In genomic region chr11:789951-790350, GRCh38 we compare ENCODE assay signal across 8 cellular contexts. TPM values are rescaled to one million over a fixed set of nuclear protein-coding genes. Genes with fewer than 3 reads are reported as not detected.
A peak's percentile ranks its signal among the peaks of the same experiment; 100 is the strongest.
DNase-seq lines count a peak whose midpoint lies in the region; ATAC-seq and TF ChIP-seq lines count a peak whose summit lies in the region.

CEND1 (minus strand) TSS chr11:790090; CDS start chr11:788576, 1,514 bp downstream.

- H3K27ac ChIP-seq in HUES6 (ENCODE audit: low read depth, low read length), result no peak within 1 kb of the TSS

- no peak within 1 kb of the TSS for H3K9ac ChIP-seq in HUES6 (ENCODE audit: low read length)

- no peaks in the 10 kb centered on the region for H3K27me3 ChIP-seq in BJ (ENCODE audit: control insufficient read depth, insufficient read depth, low read length)
- peaks cover 4% of the 10 kb centered on the region; the same call in 1 of the 2 replicates for H3K27me3 ChIP-seq in HUES6 (ENCODE audit: control insufficient read depth, insufficient read depth, low read length)

- peaks cover 2% of the 10 kb centered on the region for H3K36me3 ChIP-seq in BJ (ENCODE audit: control insufficient read depth, insufficient read depth, low read length)
- H3K36me3 ChIP-seq in HUES6 (ENCODE audit: control insufficient read depth, insufficient read depth, low read length), result peaks cover 12% of the 10 kb centered on the region; the same call in 1 of the 2 replicates

- POLR2A ChIA-PET in BJ (lab: Charles Lee), result no interaction called here

- no peak for DNase-seq in BJ (ENCODE audit: low read depth)
- peak; percentile 73 to 80 for DNase-seq in activated T-cell treated with anti-CD3 and anti-CD28 coated beads, Interleukin-2, amount 50 U/mL, for 48 hours
- DNase-seq in inferior parietal cortex (ENCODE audit: extremely low spot score), result peak; percentile 74
- DNase-seq in DMS79 treated with DMSO at 0.1 percent for 48 hours (lab: John Stamatoyannopoulos, UW), result no peak
- DNase-seq in GM19238 (ENCODE audit: insufficient read length, low spot score), result no peak
- DNase-seq in NCI-H2029 (lab: John Stamatoyannopoulos, UW), result no peak

- H3K4me3 ChIP-seq in BJ (ENCODE audit: low read depth, low read length) (peak within 1 kb of the TSS; percentile 23), HUES6 (ENCODE audit: low read depth, low read length) (peak within 1 kb of the TSS; percentile 27; the same call in 1 of the 2 replicates)

- H3K4me1 ChIP-seq in HUES6 (ENCODE audit: control insufficient read depth, insufficient read depth, low read length), result peaks cover 9% of the 10 kb centered on the region

- ATAC-seq in GM18868 (IDR thresholded peaks at IDR 0.05; ENCODE audit: unreplicated experiment), result no peak

- no peak for TF ChIP-seq CTCF in BJ (IDR thresholded peaks at IDR 0.05; ENCODE audit: insufficient read depth, low read depth, low read length)

- CTCF ChIA-PET in BJ (lab: Yijun Ruan, JAX), result no interaction called here

- no peaks in the 10 kb centered on the region for H3K9me3 ChIP-seq in HUES6 (ENCODE audit: control insufficient read depth, insufficient read depth, low read depth, low read length)

RNA-seq across cellular contexts. Expression of gene CEND1, which starts in this region (rescaled TPM):
- 0.23 and 0.25 TPM in 2 replicates for polyA plus RNA-seq in BJ (2011; rRNA removed)
- 0.26 TPM in 1 of 2 replicates, not detected in the other for polyA minus RNA-seq in BJ (2011; rRNA and poly(A)+ RNA removed)

Comparison
In these comparisons a context has a peak if more than half of its experiments do, and no peak if none do; other contexts are left out.
1. DNase-seq: peak in activated T-cell treated with anti-CD3 and anti-CD28 coated beads, Interleukin-2, amount 50 U/mL, for 48 hours (2 of 2) and inferior parietal cortex (single experiment); none in BJ (single experiment), DMS79 treated with DMSO at 0.1 percent for 48 hours (single experiment), GM19238 (single experiment) and NCI-H2029 (single experiment).